ENCODE assay signal across 1 cellular context in genomic region chr14:102661614-102662013, GRCh38.
A peak's percentile ranks its signal among the peaks of the same experiment; 100 is the strongest.
TF ChIP-seq lines count a peak whose summit lies in the region.

No MANE protein-coding gene starts in this region.

TF ChIP-seq in WTC11, 78 proteins besides CTCF, POLR2A, EP300 and RAD21:
- TF ChIP-seq PREB (CRISPR knock-in tag; IDR thresholded peaks at IDR 0.05; ENCODE audit: borderline replicate concordance) (no peak), ZNF121 (CRISPR knock-in tag; IDR thresholded peaks at IDR 0.05) (peak; percentile 79; the same call in 1 of the 2 replicates)
TF ChIP-seq in WTC11: peak in this region for 1.
